10 cellular contexts compared by ENCODE assay signal in the genomic region with DNA sequence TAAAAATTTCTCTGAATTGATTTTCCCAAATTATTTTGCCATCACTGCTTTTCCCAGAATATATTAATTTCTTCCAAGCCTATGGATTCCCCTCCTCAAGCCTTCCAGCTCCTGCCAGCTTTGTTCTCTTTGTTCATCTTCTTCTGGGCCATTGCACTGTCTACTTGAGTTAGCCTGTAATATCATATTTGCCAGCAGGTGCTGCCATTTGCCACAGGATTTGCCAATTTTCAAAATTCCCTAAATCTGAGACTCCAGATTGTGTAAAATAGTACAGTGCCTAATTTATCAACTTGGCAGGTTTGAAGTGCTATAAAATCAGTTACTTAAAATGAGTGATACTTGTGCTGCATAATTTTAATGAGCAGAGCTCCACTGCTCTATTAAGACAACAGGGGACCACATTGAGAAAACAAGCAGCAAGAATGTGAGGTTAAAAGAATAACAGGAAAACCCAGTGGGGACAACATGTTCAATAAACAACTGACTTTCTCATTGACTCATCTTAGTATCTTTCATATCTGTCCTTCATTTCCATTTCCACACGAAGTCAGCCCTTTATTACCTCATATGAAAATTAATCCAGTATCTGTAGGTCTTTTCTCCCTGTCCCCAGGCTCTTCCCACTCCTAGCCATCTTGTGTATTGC.
DNase-seq lines count a peak whose midpoint lies in the region; ATAC-seq and TF ChIP-seq lines count a peak whose summit lies in the region.
"Had no signal": no experiment of that assay in that cellular context is flagged by ENCODE, and none has a peak within 500 bp of the region (broad histone marks: within the 10 kb centered on the region; RNA-seq: fewer than 3 reads in every experiment).

No MANE protein-coding gene starts in this region.

- H3K4me3 ChIP-seq in heart left ventricle (no peak overlapping the region), RWPE2 (ENCODE audit: severe bottlenecking) (no peak overlapping the region), left ventricle myocardium inferior (no peak overlapping the region)

- no peaks in the 10 kb centered on the region for H3K36me3 Mint-ChIP-seq in activated CD4-positive, alpha-beta T cell treated with anti-CD3 and anti-CD28 coated beads, Interleukin-2, amount 10 ng/mL, durations not matched to agents 7 days and 5 days (ENCODE audit: low read depth)
- H3K36me3 Mint-ChIP-seq: CD4-positive, alpha-beta memory T cell had no signal

- H3K36me3 ChIP-seq in heart left ventricle: no peaks in the 10 kb centered on the region
- no peaks in the 10 kb centered on the region for H3K36me3 ChIP-seq in RWPE2 (ENCODE audit: low read depth)
- no peaks in the 10 kb centered on the region for H3K36me3 ChIP-seq in left ventricle myocardium inferior

- no peaks in the 10 kb centered on the region for H3K4me1 Mint-ChIP-seq in activated CD4-positive, alpha-beta T cell treated with anti-CD3 and anti-CD28 coated beads, Interleukin-2, amount 10 ng/mL, durations not matched to agents 7 days and 5 days

- TF ChIP-seq CTCF in heart left ventricle (IDR thresholded peaks at IDR 0.05) (peak; percentile 31 to 60 (median 48)), RWPE2 (IDR thresholded peaks at IDR 0.05; ENCODE audit: poor library complexity, severe bottlenecking) (peak; percentile 80), left ventricle myocardium inferior (IDR thresholded peaks at IDR 0.05; ENCODE audit: borderline replicate concordance) (peak; percentile 63)

- no peak overlapping the region for H3K27ac Mint-ChIP-seq in activated CD4-positive, alpha-beta T cell treated with anti-CD3 and anti-CD28 coated beads, Interleukin-2, amount 10 ng/mL, durations not matched to agents 7 days and 5 days
- H3K27ac Mint-ChIP-seq: CD4-positive, alpha-beta memory T cell had no signal

- DNase-seq in heart left ventricle: no peak
- DNase-seq in left cardiac atrium: no peak
- no peak for DNase-seq in RWPE2 (ENCODE audit: low spot score)
- DNase-seq in left ventricle myocardium inferior: no peak
- no peak for DNase-seq in NCI-H345 (lab: John Stamatoyannopoulos, UW)
- DNase-seq in T-helper 9 cell: no peak
- DNase-seq in activated CD4-positive, alpha-beta T cell treated with anti-CD3 and anti-CD28 coated beads, Interleukin-2, amount 10 ng/mL, durations not matched to agents 7 days and 5 days: no peak
- DNase-seq in RPMI8226: no peak
- DNase-seq: activated effector memory CD4-positive, alpha-beta T cell treated with Interleukin-2 at 50 U/mL for 16 hours; CD4-positive, alpha-beta memory T cell had no signal

- 38 to 56% (median 45%) methylated on average over 1 of the region's 1 CpG for WGBS in heart left ventricle, 4 donors

- TF ChIP-seq POLR2A in heart left ventricle (IDR thresholded peaks at IDR 0.05): no peak

- H3K4me3 Mint-ChIP-seq in activated CD4-positive, alpha-beta T cell treated with anti-CD3 and anti-CD28 coated beads, Interleukin-2, amount 10 ng/mL, durations not matched to agents 7 days and 5 days: no peak overlapping the region
- H3K4me3 Mint-ChIP-seq: CD4-positive, alpha-beta memory T cell had no signal

- H3K9me3 ChIP-seq in heart left ventricle (no peaks in the 10 kb centered on the region), RWPE2 (ENCODE audit: severe bottlenecking) (no peaks in the 10 kb centered on the region), left ventricle myocardium inferior (replicated peaks) (no peaks in the 10 kb centered on the region)

- no peaks in the 10 kb centered on the region for H3K27me3 ChIP-seq in heart left ventricle
- no peaks in the 10 kb centered on the region for H3K27me3 ChIP-seq in RWPE2 (ENCODE audit: insufficient read depth, poor library complexity, severe bottlenecking)
- H3K27me3 ChIP-seq in left ventricle myocardium inferior (ENCODE audit: low read depth): no peaks in the 10 kb centered on the region

- H3K4me1 ChIP-seq in heart left ventricle (peaks cover 0 to 9% (median 0%) of the 10 kb centered on the region in 12 donors), RWPE2 (ENCODE audit: insufficient read depth, poor library complexity, severe bottlenecking) (no peaks in the 10 kb centered on the region), left ventricle myocardium inferior (peaks cover 21% of the 10 kb centered on the region)

- POLR2A ChIA-PET in activated CD4-positive, alpha-beta T cell treated with anti-CD3 and anti-CD28 coated beads, Interleukin-2, amount 10 ng/mL, durations not matched to agents 7 days and 5 days (lab: Charles Lee): no interaction called here

- no peaks in the 10 kb centered on the region for H3K9me3 Mint-ChIP-seq in activated CD4-positive, alpha-beta T cell treated with anti-CD3 and anti-CD28 coated beads, Interleukin-2, amount 10 ng/mL, durations not matched to agents 7 days and 5 days
- H3K9me3 Mint-ChIP-seq: CD4-positive, alpha-beta memory T cell had no signal

- no peaks in the 10 kb centered on the region for H3K27me3 Mint-ChIP-seq in activated CD4-positive, alpha-beta T cell treated with anti-CD3 and anti-CD28 coated beads, Interleukin-2, amount 10 ng/mL, durations not matched to agents 7 days and 5 days
- H3K27me3 Mint-ChIP-seq: CD4-positive, alpha-beta memory T cell had no signal

- H3K27ac ChIP-seq in heart left ventricle: no peak overlapping the region
- H3K27ac ChIP-seq in RWPE2 (ENCODE audit: poor library complexity, severe bottlenecking): no peak overlapping the region
- no peak overlapping the region for H3K27ac ChIP-seq in left ventricle myocardium inferior (replicated peaks)

- intact Hi-C loops in heart left ventricle (cut with DNase I): loop anchor here in 8 of 10 donors (2.0 to 10.0 kb wide), 7 partner anchors 39 to 346 kb away; no protein-coding TSS in a partner anchor
- intact Hi-C loops in left cardiac atrium (cut with DNase I): loop anchor here in 1 of 2 donors (5.0 kb wide), 1 partner anchor 39 kb away; no protein-coding TSS in a partner anchor
- intact Hi-C loops in left ventricle myocardium inferior (cut with micrococcal nuclease): no loop called here

- CTCF ChIA-PET in activated CD4-positive, alpha-beta T cell treated with anti-CD3 and anti-CD28 coated beads, Interleukin-2, amount 10 ng/mL, durations not matched to agents 7 days and 5 days (lab: Charles Lee): interaction anchor here (0.9 kb wide), 1 partner anchor 11 kb away, joined by 3 read pairs; no protein-coding TSS in a partner anchor

- ATAC-seq in heart left ventricle (peak in 3 of 4 donors; percentile 36 to 57 (median 56)), left cardiac atrium (no peak), RWPE2 (ENCODE audit: low read depth) (peak; percentile 37; the same call in 2 of the 3 replicates)

Comparison
In these comparisons a context has a peak if more than half of its experiments do, and no peak if none do; other contexts are left out.
1. ATAC-seq: peak in heart left ventricle (3 of 4) and RWPE2 (single experiment); none in left cardiac atrium (0 of 2).
2. Peak in every context shown above with its lines, with median percentiles within 50 percentile points of each other: CTCF ChIP-seq.